ENCODE assay signal across 1 cellular context in the genomic region with DNA sequence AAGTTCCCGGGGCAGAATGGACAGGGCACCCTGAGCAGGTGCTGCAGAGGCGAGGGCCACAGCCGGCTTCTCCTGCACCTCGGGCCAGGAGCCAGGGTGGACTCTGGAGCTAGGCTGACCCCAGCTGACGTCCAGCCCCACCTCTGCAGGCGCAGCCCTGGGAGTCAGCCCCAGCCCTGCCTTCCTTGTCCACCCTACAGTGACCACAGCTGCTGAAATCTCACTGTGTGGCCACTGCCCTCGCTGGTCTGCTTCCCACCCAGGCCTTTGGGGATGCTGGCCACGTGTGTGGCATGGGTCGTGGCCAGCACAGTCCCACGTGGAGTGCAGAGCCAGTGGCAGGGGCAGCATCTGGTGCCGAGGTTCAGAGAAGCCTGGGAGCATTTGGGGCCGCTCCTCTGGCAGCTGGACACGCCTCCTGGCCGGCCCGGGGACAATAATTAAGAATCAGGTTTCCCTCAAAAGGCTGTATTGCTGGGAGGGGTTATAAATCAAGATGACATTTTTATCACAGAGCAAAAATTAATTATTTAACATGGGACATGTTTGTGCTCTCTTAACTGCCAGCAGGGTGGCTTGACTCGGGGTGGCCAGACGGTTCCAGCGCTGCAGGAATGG.
TF ChIP-seq lines count a peak whose summit lies in the region.

No MANE protein-coding gene starts in this region.

TF ChIP-seq in SK-N-SH treated with all-trans-retinoic acid at 6 μM for 48 hours, 23 proteins besides CTCF, POLR2A, EP300 and RAD21 (continued from another document):
- TF ChIP-seq, protein P1, sequence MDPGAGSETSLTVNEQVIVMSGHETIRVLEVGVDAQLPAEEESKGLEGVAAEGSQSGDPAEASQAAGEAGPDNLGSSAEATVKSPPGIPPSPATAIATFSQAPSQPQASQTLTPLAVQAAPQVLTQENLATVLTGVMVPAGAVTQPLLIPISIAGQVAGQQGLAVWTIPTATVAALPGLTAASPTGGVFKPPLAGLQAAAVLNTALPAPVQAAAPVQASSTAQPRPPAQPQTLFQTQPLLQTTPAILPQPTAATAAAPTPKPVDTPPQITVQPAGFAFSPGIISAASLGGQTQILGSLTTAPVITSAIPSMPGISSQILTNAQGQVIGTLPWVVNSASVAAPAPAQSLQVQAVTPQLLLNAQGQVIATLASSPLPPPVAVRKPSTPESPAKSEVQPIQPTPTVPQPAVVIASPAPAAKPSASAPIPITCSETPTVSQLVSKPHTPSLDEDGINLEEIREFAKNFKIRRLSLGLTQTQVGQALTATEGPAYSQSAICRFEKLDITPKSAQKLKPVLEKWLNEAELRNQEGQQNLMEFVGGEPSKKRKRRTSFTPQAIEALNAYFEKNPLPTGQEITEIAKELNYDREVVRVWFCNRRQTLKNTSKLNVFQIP (CRISPR knock-in tag; IDR thresholded peaks at IDR 0.05; ENCODE audit: borderline replicate concordance, low read depth): no peak
- no peak for TF ChIP-seq PPARA (CRISPR knock-in tag; IDR thresholded peaks at IDR 0.05; ENCODE audit: borderline replicate concordance)
- TF ChIP-seq, protein P2, sequence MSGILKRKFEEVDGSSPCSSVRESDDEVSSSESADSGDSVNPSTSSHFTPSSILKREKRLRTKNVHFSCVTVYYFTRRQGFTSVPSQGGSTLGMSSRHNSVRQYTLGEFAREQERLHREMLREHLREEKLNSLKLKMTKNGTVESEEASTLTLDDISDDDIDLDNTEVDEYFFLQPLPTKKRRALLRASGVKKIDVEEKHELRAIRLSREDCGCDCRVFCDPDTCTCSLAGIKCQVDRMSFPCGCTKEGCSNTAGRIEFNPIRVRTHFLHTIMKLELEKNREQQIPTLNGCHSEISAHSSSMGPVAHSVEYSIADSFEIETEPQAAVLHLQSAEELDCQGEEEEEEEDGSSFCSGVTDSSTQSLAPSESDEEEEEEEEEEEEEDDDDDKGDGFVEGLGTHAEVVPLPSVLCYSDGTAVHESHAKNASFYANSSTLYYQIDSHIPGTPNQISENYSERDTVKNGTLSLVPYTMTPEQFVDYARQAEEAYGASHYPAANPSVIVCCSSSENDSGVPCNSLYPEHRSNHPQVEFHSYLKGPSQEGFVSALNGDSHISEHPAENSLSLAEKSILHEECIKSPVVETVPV (CRISPR knock-in tag; IDR thresholded peaks at IDR 0.05): no peak
